Comparison of ENCODE assay signal across 10 cellular contexts in the genomic region with DNA sequence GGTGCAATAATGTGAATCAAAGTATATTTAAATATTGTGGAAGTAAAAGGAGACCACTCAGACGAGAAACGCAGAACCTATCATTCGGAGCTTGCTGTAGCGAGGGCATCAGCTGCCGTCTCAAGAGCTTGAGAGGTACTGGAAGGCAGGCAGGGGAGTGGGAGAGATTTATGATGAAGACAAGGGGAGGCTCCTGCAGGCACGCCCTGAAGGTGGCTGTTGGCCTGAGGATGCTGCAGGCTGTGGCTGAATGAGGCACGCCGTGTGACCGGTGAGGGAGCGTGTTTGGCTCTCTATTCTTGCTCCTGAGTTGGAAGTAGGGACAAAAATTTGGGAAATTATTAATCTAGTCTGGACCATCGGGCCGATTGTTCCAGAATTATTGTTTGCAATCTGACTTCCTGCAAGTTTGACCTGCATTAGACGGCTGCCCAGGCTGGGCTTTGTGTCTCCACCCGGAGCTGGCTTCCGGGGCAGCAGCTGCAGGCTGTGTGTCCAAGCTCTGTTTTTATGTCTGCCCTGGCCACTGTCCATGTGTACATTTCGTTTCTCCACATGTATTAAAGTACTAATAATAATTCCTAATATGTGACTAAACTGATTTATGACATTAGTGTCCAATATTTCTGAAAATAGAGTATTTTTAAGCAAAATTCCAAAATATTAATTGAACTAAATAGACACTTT.
DNase-seq lines count a peak whose midpoint lies in the region; ATAC-seq and TF ChIP-seq lines count a peak whose summit lies in the region.
"Had no signal": no experiment of that assay in that cellular context is flagged by ENCODE, and none has a peak within 500 bp of the region (broad histone marks: within the 10 kb centered on the region; RNA-seq: fewer than 3 reads in every experiment).

No MANE protein-coding gene starts in this region.

- intact Hi-C loops in A673 (cut with micrococcal nuclease; ENCODE audit: unreplicated experiment) = no loop called here

- H3K27ac ChIP-seq in urinary bladder (ENCODE audit: low read depth) (peak overlapping the region; percentile 42), A673 (ENCODE audit: low read depth, low read length, poor library complexity, severe bottlenecking) (no peak overlapping the region)

- no peak for ATAC-seq in HG02840 (IDR thresholded peaks at IDR 0.05; ENCODE audit: low FRiP score, unreplicated experiment)
- ATAC-seq: GM12878 had no signal

- no TSS peak for BruUV-seq in A673 (replicated peaks; lab: Mats Ljungman, UMichigan)

- TF ChIP-seq CTCF in fibroblast of pulmonary artery (IDR thresholded peaks at IDR 0.05; ENCODE audit: low read length, missing control alignments) = no peak
- TF ChIP-seq CTCF in nephron (IDR thresholded peaks at IDR 0.05; ENCODE audit: unreplicated experiment in 3 of 3) = no peak
- no peak for TF ChIP-seq CTCF in A673 (conservative IDR thresholded peaks at IDR 0.05; ENCODE audit: low read depth, low read length)

- H3K9me3 ChIP-seq in A673 (ENCODE audit: low read depth, low read length, poor library complexity, severe bottlenecking) = no peaks in the 10 kb centered on the region

- peak overlapping the region; percentile 87 to 98 (median 98) for H3K27ac Mint-ChIP-seq in nephron

- POLR2A ChIA-PET in A673 (lab: Charles Lee; ENCODE audit: low non-redundant PET) = no interaction called here

- peaks cover 1% of the 10 kb centered on the region for H3K4me1 ChIP-seq in urinary bladder (ENCODE audit: insufficient read depth)
- no peaks in the 10 kb centered on the region for H3K4me1 ChIP-seq in A673 (ENCODE audit: insufficient read depth, low read length, poor library complexity, severe bottlenecking)

- DNase-seq in DMS53 (lab: John Stamatoyannopoulos, UW) (peak; percentile 18), DMS53 treated with DMSO at 0.1 percent for 48 hours (lab: John Stamatoyannopoulos, UW; ENCODE audit: unreplicated experiment) (no peak), fibroblast of pulmonary artery (ENCODE audit: low read depth) (peak; percentile 59), A673 (ENCODE audit: low spot score) (no peak), glomerular visceral epithelial cell (ENCODE audit: extremely low spot score) (no peak)
- DNase-seq: H9 had no signal

- CTCF ChIA-PET in A673 (lab: Charles Lee) = no interaction called here

- H3K9me3 Mint-ChIP-seq in nephron = no peaks in the 10 kb centered on the region
- H3K9me3 Mint-ChIP-seq: H9 had no signal

- 38% methylated on average over 16 of the region's 16 CpGs for whole genome bisulfite sequencing in urinary bladder

- H3K4me3 ChIP-seq in fibroblast of pulmonary artery (replicated peaks; ENCODE audit: low read depth, low read length) (no peak overlapping the region), urinary bladder (ENCODE audit: low read depth, low read length) (no peak overlapping the region), A673 (ENCODE audit: low read depth, low read length, poor library complexity, severe bottlenecking) (no peak overlapping the region)
- H3K4me3 ChIP-seq: GM12878 had no signal

- H3K27me3 Mint-ChIP-seq in nephron (ENCODE audit: low read depth) = no peaks in the 10 kb centered on the region

- H3K36me3 Mint-ChIP-seq in nephron (ENCODE audit: low read depth) = no peaks in the 10 kb centered on the region

- H3K27me3 ChIP-seq in A673 (replicated peaks; ENCODE audit: insufficient read depth, low read depth, low read length, poor library complexity) = peaks cover 23% of the 10 kb centered on the region

- H3K36me3 ChIP-seq in urinary bladder (ENCODE audit: insufficient read depth) (no peaks in the 10 kb centered on the region), A673 (ENCODE audit: insufficient read depth, low read length, poor library complexity, severe bottlenecking) (no peaks in the 10 kb centered on the region)

- H3K4me3 Mint-ChIP-seq in nephron = peak overlapping the region in 2 of 3 experiments; percentile 22 to 64
- H3K4me3 Mint-ChIP-seq: H9 had no signal

- H3K4me1 Mint-ChIP-seq in nephron = peaks cover 47% of the 10 kb centered on the region

Comparison
In these comparisons a context has a peak if more than half of its experiments do, and no peak if none do; other contexts are left out.
1. DNase-seq: peak in DMS53 (single experiment) and fibroblast of pulmonary artery (single experiment); none in DMS53 treated with DMSO at 0.1 percent for 48 hours (single experiment), A673 (single experiment) and glomerular visceral epithelial cell (single experiment).